Comparison of ENCODE assay signal across 33 cellular contexts in genomic region chr1:230983811-230984210, GRCh38.
"Had no signal": no experiment of that assay in that cellular context is flagged by ENCODE, and none has a peak within 500 bp of the region (broad histone marks: within the 10 kb centered on the region; RNA-seq: fewer than 3 reads in every experiment).

No MANE protein-coding gene starts in this region.

- H3K36me3 Mint-ChIP-seq: brain had no signal

- H3K27ac ChIP-seq: adrenal gland, SJCRH30, SK-N-MC, VCaP had no signal

- H3K9me3 Mint-ChIP-seq: activated B cell treated with CpG ODN at 0.5 μM for 24 hours; activated CD4-positive, alpha-beta memory T cell treated with anti-CD3 and anti-CD28 coated beads for 36 hours; activated naive CD4-positive, alpha-beta T cell treated with anti-CD3 and anti-CD28 coated beads, Interleukin-2, amount 50 U/mL, for 72 hours; activated T-helper 17 cell treated with anti-CD3 and anti-CD28 coated beads, Interleukin-2, amount 50 U/mL, for 72 hours; IgD-negative memory B cell; T-helper 1 cell treated with Interleukin-12 subunit alpha and Interleukin-12 subunit beta and Interleukin-4 antibody, amounts not matched to agents 30 μg/mL and 1 μg/mL, for 36 hours; T-helper 2 cell treated with Interferon-gamma antibody and Interleukin-4, amounts not matched to agents 5 μg/mL and 100 μg/mL, for 36 hours had no signal

- DNase-seq: activated B cell treated with CpG ODN at 0.5 μM for 24 hours; activated CD4-positive, alpha-beta memory T cell treated with anti-CD3 and anti-CD28 coated beads for 36 hours; activated CD4-positive, alpha-beta T cell treated with anti-CD3 and anti-CD28 coated beads for 4 hours; activated CD4-positive, alpha-beta T cell treated with anti-CD3 and anti-CD28 coated beads, Interleukin-2, amount 50 U/mL, for 1 hour; activated CD4-positive, CD25-positive, alpha-beta regulatory T cell treated with anti-CD3 and anti-CD28 coated beads, Interleukin-2, amount 50 U/mL, for 72 hours; activated CD8-positive, alpha-beta memory T cell treated with anti-CD3 and anti-CD28 coated beads, Interleukin-2, amount 50 U/mL, for 48 hours; activated effector memory CD4-positive, alpha-beta T cell treated with anti-CD3 and anti-CD28 coated beads, Interleukin-2, amount 50 U/mL, for 16 hours; activated naive CD4-positive, alpha-beta T cell treated with Interleukin-2 at 50 U/mL for 16 hours; activated T-cell treated with anti-CD3 and anti-CD28 coated beads, Interleukin-2, amount 50 U/mL, for 48 hours; adrenal gland; anterior cingulate cortex; caudate nucleus; Kasumi-1; KG1; MG63; NCI-H1048; NCI-H1105 treated with DMSO at 0.1 percent for 48 hours; NCI-H1436; NCI-H1694; NCI-H1930; NCI-H2081 treated with DMSO at 0.1 percent for 48 hours; NCI-H345; NCI-H524 treated with DMSO at 0.1 percent for 48 hours; SHP77; SJCRH30 had no signal

- H3K27ac Mint-ChIP-seq: activated B cell treated with CpG ODN at 0.5 μM for 24 hours; activated CD4-positive, alpha-beta memory T cell treated with anti-CD3 and anti-CD28 coated beads for 36 hours; activated naive CD4-positive, alpha-beta T cell treated with anti-CD3 and anti-CD28 coated beads, Interleukin-2, amount 50 U/mL, for 72 hours; IgD-negative memory B cell; T-helper 1 cell treated with Interleukin-12 subunit alpha and Interleukin-12 subunit beta and Interleukin-4 antibody, amounts not matched to agents 30 μg/mL and 1 μg/mL, for 36 hours; T-helper 2 cell treated with Interferon-gamma antibody and Interleukin-4, amounts not matched to agents 5 μg/mL and 100 μg/mL, for 36 hours had no signal

- H3K9me3 ChIP-seq: adrenal gland, MG63, SJCRH30 had no signal

- H3K27me3 Mint-ChIP-seq: activated B cell treated with CpG ODN at 0.5 μM for 24 hours; activated CD4-positive, alpha-beta memory T cell treated with anti-CD3 and anti-CD28 coated beads for 36 hours; activated T-helper 17 cell treated with anti-CD3 and anti-CD28 coated beads, Interleukin-2, amount 50 U/mL, for 72 hours; IgD-negative memory B cell had no signal

- H3K4me3 Mint-ChIP-seq: activated B cell treated with CpG ODN at 0.5 μM for 24 hours; activated CD4-positive, alpha-beta memory T cell treated with anti-CD3 and anti-CD28 coated beads for 36 hours; activated T-helper 17 cell treated with anti-CD3 and anti-CD28 coated beads, Interleukin-2, amount 50 U/mL, for 72 hours; brain; IgD-negative memory B cell; T-helper 1 cell treated with Interleukin-12 subunit alpha and Interleukin-12 subunit beta and Interleukin-4 antibody, amounts not matched to agents 30 μg/mL and 1 μg/mL, for 36 hours; T-helper 2 cell treated with Interferon-gamma antibody and Interleukin-4, amounts not matched to agents 5 μg/mL and 100 μg/mL, for 36 hours had no signal

- H3K27me3 ChIP-seq: adrenal gland, MG63, SJCRH30 had no signal

- H3K4me3 ChIP-seq: adrenal gland, MG63, SJCRH30, SK-N-MC had no signal
